In genomic region chr17:45197108-45197507, GRCh38 we compare ENCODE assay signal across 12 cellular contexts. TPM values are rescaled to one million over a fixed set of nuclear protein-coding genes. Genes with fewer than 3 reads are reported as not detected.
DNase-seq lines count a peak whose midpoint lies in the region; ATAC-seq, FAIRE-seq and TF ChIP-seq lines count a peak whose summit lies in the region.
"Had no signal": no experiment of that assay in that cellular context is flagged by ENCODE, and none has a peak within 500 bp of the region (broad histone marks: within the 10 kb centered on the region; RNA-seq: fewer than 3 reads in every experiment).

No MANE protein-coding gene starts in this region.

- no peak for FAIRE-seq in GM12878 (lab: Jason Lieb, UNC)

- H3K27me3 Mint-ChIP-seq in CD8-positive, alpha-beta memory T cell, result no peaks in the 10 kb centered on the region
- H3K27me3 Mint-ChIP-seq: activated naive CD4-positive, alpha-beta T cell treated with anti-CD3 and anti-CD28 coated beads, Interleukin-2, amount 10 ng/mL, durations not matched to agents 7 days and 5 days; stimulated activated naive CD8-positive, alpha-beta T cell treated with anti-CD3 and anti-CD28 coated beads, Interleukin-15, Interleukin-2, amounts not matched to agents 100 ng/mL and 50 ng/mL, for 24 hours had no signal

- peak overlapping the region; percentile 89 for H2AFZ ChIP-seq in GM12878 (ENCODE audit: control insufficient read depth, low read depth, low read length)

- RAD21 ChIA-PET in GM12878 (lab: Charles Lee; ENCODE audit: unreplicated experiment), result interaction anchor here (0.5 to 8.6 kb wide), 14 partner anchors 15 to 417 kb away, joined by 3 to 108 read pairs (median 4); partner anchors contain the start of genes ACBD4, HEXIM1 and HEXIM2

- no TSS peak for BruUV-seq in GM12878 (replicated peaks; lab: Mats Ljungman, UMichigan)

- H3K36me3 Mint-ChIP-seq in CD8-positive, alpha-beta memory T cell, result no peaks in the 10 kb centered on the region
- H3K36me3 Mint-ChIP-seq: activated naive CD4-positive, alpha-beta T cell treated with anti-CD3 and anti-CD28 coated beads, Interleukin-2, amount 10 ng/mL, durations not matched to agents 7 days and 5 days had no signal

- no peak for TF ChIP-seq EP300 in GM12878 (IDR thresholded peaks at IDR 0.05; ENCODE audit: borderline replicate concordance in 1 of 2, control insufficient read depth in 1 of 2, low read depth in 2 of 2, low read length in 2 of 2)

- H3K4me1 Mint-ChIP-seq in CD8-positive, alpha-beta memory T cell, result peaks cover 1 to 5% (median 4%) of the 10 kb centered on the region in 3 donors

- no peak overlapping the region for H3K27ac ChIP-seq in GM12878 (ENCODE audit: control insufficient read depth, insufficient read depth)
- peak overlapping the region; percentile 76 for H3K27ac ChIP-seq in muscle layer of colon (ENCODE audit: low read depth, low read length)
- peak overlapping the region; percentile 78 to 81 for H3K27ac ChIP-seq in uterus
- H3K27ac ChIP-seq in CD8-positive, alpha-beta memory T cell (ENCODE audit: low read depth, low read length), result no peak overlapping the region

- intact Hi-C loops in GM12878 (cut with micrococcal nuclease; ENCODE audit: unreplicated experiment), result loop anchor here (1.0 kb wide), 1 partner anchor 48 kb away; no protein-coding TSS in a partner anchor
- intact Hi-C loops in uterus (cut with DNase I; ENCODE audit: low total_unique reads), result loop anchor here (5.0 kb wide), 1 partner anchor 60 kb away; the partner anchor contains the start of gene ACBD4

- H3K27ac Mint-ChIP-seq in CD8-positive, alpha-beta memory T cell, result peak overlapping the region in 1 of 8 donors; percentile 47
- H3K27ac Mint-ChIP-seq: stimulated activated naive CD8-positive, alpha-beta T cell treated with anti-CD3 and anti-CD28 coated beads, Interleukin-15, Interleukin-2, amounts not matched to agents 100 ng/mL and 50 ng/mL, for 24 hours had no signal

- no peaks in the 10 kb centered on the region for H4K20me1 ChIP-seq in GM12878 (ENCODE audit: control insufficient read depth, insufficient read depth)

- ATAC-seq in GM12878, result no peak

- no peak overlapping the region for H3K4me2 ChIP-seq in GM12878 (ENCODE audit: control insufficient read depth, insufficient read depth)

- DNase-seq in NCI-H82 (lab: John Stamatoyannopoulos, UW), result peak; percentile 38
- no peak for DNase-seq in NCI-H82 treated with DMSO at 0.1 percent for 48 hours (lab: John Stamatoyannopoulos, UW; ENCODE audit: unreplicated experiment)
- no peak for DNase-seq in GM12878 (ENCODE audit: low read depth, low spot score)
- no peak for DNase-seq in uterus
- DNase-seq in germinal center (ENCODE audit: low spot score), result no peak
- DNase-seq in CD8-positive, alpha-beta memory T cell, result no peak
- DNase-seq in COLO668 (lab: John Stamatoyannopoulos, UW; ENCODE audit: unreplicated experiment), result no peak
- DNase-seq: 8988T, NCI-H187 treated with DMSO at 0.1 percent for 48 hours had no signal

- H3K27me3 ChIP-seq in GM12878 (replicated peaks in 1 of 2; ENCODE audit: control insufficient read depth in 2 of 2, insufficient read depth in 2 of 2, low read length in 1 of 2) (no peaks in the 10 kb centered on the region), muscle layer of colon (ENCODE audit: control insufficient read depth in 1 of 2, insufficient read depth in 2 of 2, low read length in 2 of 2) (no peaks in the 10 kb centered on the region), uterus (no peaks in the 10 kb centered on the region)
- H3K27me3 ChIP-seq in CD8-positive, alpha-beta memory T cell (ENCODE audit: insufficient read depth, low read length, poor library complexity, severe bottlenecking), result no peaks in the 10 kb centered on the region

- SMC1A ChIA-PET in GM12878 (lab: Charles Lee; ENCODE audit: uncharacterized antibody, unreplicated experiment), result interaction anchor here (0.6 to 5.0 kb wide), 13 partner anchors 18 to 298 kb away, joined by 3 to 72 read pairs (median 3); partner anchors contain the start of genes ACBD4, EFTUD2 and HEXIM2

- in situ Hi-C loops in GM12878 (cut with MboI), result loop anchor here (5.0 kb wide), 1 partner anchor 60 kb away; the partner anchor contains the start of gene ACBD4

- H3K4me3 ChIP-seq in GM12878 (no peak overlapping the region), muscle layer of colon (ENCODE audit: low read depth in 1 of 2, low read length in 2 of 2) (peak overlapping the region in 1 of 2 donors; percentile 32), uterus (no peak overlapping the region)
- no peak overlapping the region for H3K4me3 ChIP-seq in CD8-positive, alpha-beta memory T cell (ENCODE audit: low read length)

- H3K4me1 ChIP-seq in GM12878 (ENCODE audit: control insufficient read depth, insufficient read depth, low read length) (peaks cover 8% of the 10 kb centered on the region), muscle layer of colon (ENCODE audit: insufficient read depth, low read length) (peaks cover 8% of the 10 kb centered on the region), uterus (peaks cover 0 to 4% of the 10 kb centered on the region in 2 donors)
- no peaks in the 10 kb centered on the region for H3K4me1 ChIP-seq in CD8-positive, alpha-beta memory T cell (ENCODE audit: insufficient read depth, low read length)

- CTCF ChIA-PET in GM12878 (lab: Yijun Ruan, JAX), result interaction anchor here (0.6 to 12.8 kb wide), 32 partner anchors 9 to 1398 kb away, joined by 3 to 291 read pairs (median 4); partner anchors contain the start of genes ACBD4, EFTUD2, HEXIM1 and HEXIM2
- CTCF ChIA-PET in CD8-positive, alpha-beta memory T cell (lab: Charles Lee), result interaction anchor here (0.7 to 10.7 kb wide), 38 partner anchors 8 to 343 kb away, joined by 3 to 199 read pairs (median 4); partner anchors contain the start of genes ACBD4, HEXIM1 and HEXIM2

- H3K36me3 ChIP-seq in GM12878 (ENCODE audit: control insufficient read depth in 2 of 2, insufficient read depth in 2 of 2, low read length in 1 of 2) (no peaks in the 10 kb centered on the region), muscle layer of colon (ENCODE audit: insufficient read depth, low read length) (no peaks in the 10 kb centered on the region), uterus (no peaks in the 10 kb centered on the region)
- H3K36me3 ChIP-seq in CD8-positive, alpha-beta memory T cell (ENCODE audit: insufficient read depth, low read length), result no peaks in the 10 kb centered on the region

- H3K79me2 ChIP-seq in GM12878 (ENCODE audit: control insufficient read depth, insufficient read depth, low read length), result no peaks in the 10 kb centered on the region

- TF ChIP-seq POLR2A in GM12878 (IDR thresholded peaks at IDR 0.05; ENCODE audit: low read depth, low read length), result no peak
- no peak for TF ChIP-seq POLR2A in uterus (IDR thresholded peaks at IDR 0.05)

- TF ChIP-seq RAD21 in GM12878 (IDR thresholded peaks at IDR 0.05; ENCODE audit: insufficient read depth, low read depth, low read length), result no peak

- H3K9ac ChIP-seq in GM12878 (ENCODE audit: control insufficient read depth, insufficient read depth, low read length) (no peak overlapping the region; the same call in 1 of the 2 replicates), muscle layer of colon (ENCODE audit: low read length) (peak overlapping the region; percentile 33)

- no peak for TF ChIP-seq CTCF in GM12878 (IDR thresholded peaks at IDR 0.05 in 2 of 3, conservative IDR thresholded peaks at IDR 0.05 in 1 of 3; ENCODE audit: control insufficient read depth in 2 of 3, extremely low read depth in 1 of 3, insufficient read depth in 1 of 3, low read depth in 3 of 3, low read length in 3 of 3)
- no peak for TF ChIP-seq CTCF in uterus (IDR thresholded peaks at IDR 0.05)

- H3K9me3 Mint-ChIP-seq in CD8-positive, alpha-beta memory T cell, result no peaks in the 10 kb centered on the region
- H3K9me3 Mint-ChIP-seq: stimulated activated naive CD8-positive, alpha-beta T cell treated with anti-CD3 and anti-CD28 coated beads, Interleukin-15, Interleukin-2, amounts not matched to agents 100 ng/mL and 50 ng/mL, for 24 hours had no signal

- POLR2A ChIA-PET in GM12878 (lab: Charles Lee), result interaction anchor here (0.5 to 2.6 kb wide), 5 partner anchors 42 to 419 kb away, joined by 3 to 24 read pairs (median 6); partner anchors contain the start of gene ACBD4
- POLR2A ChIA-PET in CD8-positive, alpha-beta memory T cell (lab: Charles Lee), result interaction anchor here (0.6 to 2.3 kb wide), 5 partner anchors 8 to 260 kb away, joined by 3 to 14 read pairs (median 9); partner anchors contain the start of genes ACBD4, HEXIM1 and HEXIM2

- H3K4me3 Mint-ChIP-seq in CD8-positive, alpha-beta memory T cell, result no peak overlapping the region
- H3K4me3 Mint-ChIP-seq: activated naive CD4-positive, alpha-beta T cell treated with anti-CD3 and anti-CD28 coated beads, Interleukin-2, amount 10 ng/mL, durations not matched to agents 7 days and 5 days; stimulated activated naive CD8-positive, alpha-beta T cell treated with anti-CD3 and anti-CD28 coated beads, Interleukin-15, Interleukin-2, amounts not matched to agents 100 ng/mL and 50 ng/mL, for 24 hours had no signal

- H3K9me3 ChIP-seq in GM12878 (replicated peaks; ENCODE audit: control insufficient read depth, insufficient read depth, low read length) (no peaks in the 10 kb centered on the region; the same call in 2 of the 3 replicates), muscle layer of colon (ENCODE audit: low read length) (no peaks in the 10 kb centered on the region), uterus (no peaks in the 10 kb centered on the region)
- no peaks in the 10 kb centered on the region for H3K9me3 ChIP-seq in CD8-positive, alpha-beta memory T cell (ENCODE audit: low read length)

- 66% methylated on average over 5 of the region's 6 CpGs for WGBS in GM12878 (ENCODE audit: insufficient coverage, insufficient replicate concordance, low lambda C conversion rate, missing lambda C conversion rate)

RNA-seq across cellular contexts. Expression of gene FMNL1, which starts 24.6 kb away (rescaled TPM):
- total RNA-seq in GM12878 (2013; cell fraction: nucleolus; rRNA removed), result 71.5 and 77.3 TPM in 2 replicates
- 19.2 and 22.6 TPM in 2 replicates for total RNA-seq in GM12878 (2014; rRNA removed)
- 17.0 and 18.5 TPM in 2 replicates for total RNA-seq in GM12878 (2014; rRNA removed; fragmentation: Illumina TruSeq; extraction: Trizol)
- 99.2 and 108 TPM in 2 replicates for total RNA-seq in GM12878 (2021)
- 36.3 TPM for polyA plus RNA-seq in GM12878 (2011; ENCODE audit: low read depth)
- 7.7 and 11.5 TPM in 2 replicates for polyA plus RNA-seq in GM12878 (2011; rRNA removed)
- 15.8 and 17.6 TPM in 2 replicates for polyA plus RNA-seq in GM12878 (2011; cell fraction: cytosol; rRNA removed)
- 109 and 161 TPM in 2 replicates for polyA plus RNA-seq in GM12878 (2011; cell fraction: nucleus; rRNA removed)
- polyA plus RNA-seq in GM12878 (2012), result 75.5 and 83.6 TPM in 2 replicates
- 18.4 and 53.7 TPM in 2 replicates for polyA plus RNA-seq in GM12878 (2014; fragmentation: Illumina TruSeq; extraction: Trizol)
- polyA plus RNA-seq in GM12878 (2014; fragmentation: Nextera tagmentation; extraction: Ambion mirVana), result 1 to 10 TPM; 3.3 to 3.5 TPM
- polyA plus RNA-seq in GM12878 (2014; rRNA removed), result 52.2 and 65.7 TPM in 2 replicates
- 10 to 100 TPM; 11.7 to 20.5 TPM for polyA plus RNA-seq in GM12878 (2016; fragmentation: Nextera tagmentation; extraction: Ambion mirVana)
- polyA minus RNA-seq in GM12878 (2011; rRNA and poly(A)+ RNA removed), result 15.3 and 20.4 TPM in 2 replicates
- 18.3 and 18.7 TPM in 2 replicates for polyA minus RNA-seq in GM12878 (2011; cell fraction: cytosol; rRNA and poly(A)+ RNA removed)
- polyA minus RNA-seq in GM12878 (2011; cell fraction: nucleus; rRNA and poly(A)+ RNA removed), result 21.4 and 41.3 TPM in 2 replicates
- total RNA-seq in uterus, result 10 to 100 TPM in 1 of 4 donors, 1 to 10 TPM in 3; 2.6 to 12.3 (median 3.6) TPM
- total RNA-seq in CD8-positive, alpha-beta memory T cell, result 100 to 1,000 TPM; 260 to 265 TPM
- 58.6 TPM for polyA plus RNA-seq in CD8-positive, alpha-beta memory T cell

RNA-seq across cellular contexts. Expression of gene HEXIM2, which starts 35.4 kb away (rescaled TPM):
- 3.0 TPM in 2 replicates for total RNA-seq in GM12878 (2013; cell fraction: nucleolus; rRNA removed)
- 8.3 and 8.7 TPM in 2 replicates for total RNA-seq in GM12878 (2014; rRNA removed)
- total RNA-seq in GM12878 (2014; rRNA removed; fragmentation: Illumina TruSeq; extraction: Trizol), result 4.8 and 5.1 TPM in 2 replicates
- 7.6 and 9.7 TPM in 2 replicates for total RNA-seq in GM12878 (2021)
- 3.6 TPM for polyA plus RNA-seq in GM12878 (2011; ENCODE audit: low read depth)
- 4.3 and 5.8 TPM in 2 replicates for polyA plus RNA-seq in GM12878 (2011; rRNA removed)
- 9.7 and 12.0 TPM in 2 replicates for polyA plus RNA-seq in GM12878 (2011; cell fraction: cytosol; rRNA removed)
- 6.9 and 8.7 TPM in 2 replicates for polyA plus RNA-seq in GM12878 (2011; cell fraction: nucleus; rRNA removed)
- polyA plus RNA-seq in GM12878 (2012), result 8.8 and 9.2 TPM in 2 replicates
- 0.87 and 4.9 TPM in 2 replicates for polyA plus RNA-seq in GM12878 (2014; fragmentation: Illumina TruSeq; extraction: Trizol)
- under 1 TPM; 0.10 to 0.22 TPM for polyA plus RNA-seq in GM12878 (2014; fragmentation: Nextera tagmentation; extraction: Ambion mirVana)
- polyA plus RNA-seq in GM12878 (2014; rRNA removed), result 7.1 and 12.5 TPM in 2 replicates
- polyA plus RNA-seq in GM12878 (2016; fragmentation: Nextera tagmentation; extraction: Ambion mirVana), result 10 to 100 TPM in 1 of 2 experiments, 1 to 10 TPM in 1; 9.7 to 10.3 TPM
- polyA minus RNA-seq in GM12878 (2011; rRNA and poly(A)+ RNA removed), result 4.2 and 9.8 TPM in 2 replicates
- 3.3 and 3.4 TPM in 2 replicates for polyA minus RNA-seq in GM12878 (2011; cell fraction: cytosol; rRNA and poly(A)+ RNA removed)
- polyA minus RNA-seq in GM12878 (2011; cell fraction: nucleus; rRNA and poly(A)+ RNA removed), result 1.6 and 3.1 TPM in 2 replicates
- 10 to 100 TPM in 1 of 4 donors, 1 to 10 TPM in 2, not detected in 1; 3.0 to 11.6 (median 7.6) TPM for total RNA-seq in uterus
- total RNA-seq in CD8-positive, alpha-beta memory T cell, result 1 to 10 TPM; 7.7 to 9.3 TPM
- polyA plus RNA-seq in CD8-positive, alpha-beta memory T cell, result 4.0 TPM

RNA-seq across cellular contexts. Expression of gene HEXIM1, which starts 48.8 kb away (rescaled TPM):
- total RNA-seq in GM12878 (2013; cell fraction: nucleolus; rRNA removed), result 5.6 and 6.3 TPM in 2 replicates
- total RNA-seq in GM12878 (2014; rRNA removed) (12.2 and 13.4 TPM in 2 replicates), GM12878 (2014; rRNA removed; fragmentation: Illumina TruSeq; extraction: Trizol) (4.4 and 4.7 TPM in 2 replicates), GM12878 (2021) (23.9 and 24.1 TPM in 2 replicates), uterus (10 to 100 TPM; 23.8 to 60.6 (median 26.7) TPM)
- 13.4 TPM for polyA plus RNA-seq in GM12878 (2011; ENCODE audit: low read depth)
- polyA plus RNA-seq in GM12878 (2011; rRNA removed) (7.3 and 8.8 TPM in 2 replicates), GM12878 (2014; fragmentation: Illumina TruSeq; extraction: Trizol) (9.9 and 16.0 TPM in 2 replicates), GM12878 (2014; fragmentation: Nextera tagmentation; extraction: Ambion mirVana) (1 to 10 TPM; 1.9 to 2.1 TPM), GM12878 (2014; rRNA removed) (17.2 and 19.4 TPM in 2 replicates), GM12878 (2016; fragmentation: Nextera tagmentation; extraction: Ambion mirVana) (1 to 10 TPM; 8.3 to 9.3 TPM)
- 7.9 and 9.4 TPM in 2 replicates for polyA plus RNA-seq in GM12878 (2011; cell fraction: cytosol; rRNA removed)
- 9.7 and 14.2 TPM in 2 replicates for polyA plus RNA-seq in GM12878 (2011; cell fraction: nucleus; rRNA removed)
- 18.6 and 27.4 TPM in 2 replicates for polyA plus RNA-seq in GM12878 (2012)
- polyA minus RNA-seq in GM12878 (2011; rRNA and poly(A)+ RNA removed), result 2.5 and 4.7 TPM in 2 replicates
- polyA minus RNA-seq in GM12878 (2011; cell fraction: cytosol; rRNA and poly(A)+ RNA removed), result 4.3 and 5.0 TPM in 2 replicates
- 5.4 and 10.4 TPM in 2 replicates for polyA minus RNA-seq in GM12878 (2011; cell fraction: nucleus; rRNA and poly(A)+ RNA removed)
- total RNA-seq in CD8-positive, alpha-beta memory T cell, result 10 to 100 TPM; 48.3 to 51.1 TPM
- polyA plus RNA-seq in CD8-positive, alpha-beta memory T cell, result 5.6 TPM

Comparison
In these comparisons a context has a peak if more than half of its experiments do, and no peak if none do; other contexts are left out.
1. H3K27ac ChIP-seq: peak in muscle layer of colon (single experiment) and uterus (2 of 2); none in GM12878 (single experiment) and CD8-positive, alpha-beta memory T cell (single experiment).